1 cellular context compared by ENCODE assay signal in the genomic region with DNA sequence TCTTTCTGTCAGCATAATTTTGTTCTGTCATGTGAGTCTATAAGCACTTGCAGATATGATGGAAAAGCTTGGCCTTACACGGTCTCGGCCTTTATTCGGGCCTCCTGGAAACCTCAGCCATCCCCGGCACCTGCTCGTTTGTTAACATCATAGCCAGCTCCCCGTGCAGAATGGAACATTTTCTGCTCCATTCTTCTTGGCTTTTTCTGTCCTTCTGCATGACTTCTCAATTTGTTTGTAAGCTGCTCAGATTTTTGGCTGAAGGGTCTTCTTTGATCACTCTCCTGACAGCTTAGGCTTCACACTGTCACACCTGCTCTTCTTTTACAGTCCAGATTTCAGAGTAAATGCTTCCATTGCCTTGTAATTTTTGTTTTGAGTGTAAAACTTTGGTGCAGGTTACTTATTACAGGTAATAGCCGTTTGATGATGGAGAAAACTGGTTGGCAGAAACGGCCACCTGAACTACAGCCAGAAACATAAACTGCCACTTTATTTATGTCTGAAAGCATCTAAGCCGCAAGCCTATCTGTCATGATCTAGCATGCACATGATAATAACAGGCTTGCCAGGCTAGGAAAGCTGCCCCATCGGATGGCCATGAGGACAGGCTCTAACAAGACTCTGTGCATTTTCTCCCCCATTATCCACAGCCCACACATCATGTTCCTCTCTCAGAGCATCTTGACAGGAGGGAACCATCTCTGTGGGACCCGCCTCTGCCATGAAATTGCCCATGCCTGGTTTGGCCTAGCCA.
TF ChIP-seq lines count a peak whose summit lies in the region.

No MANE protein-coding gene starts in this region.

TF ChIP-seq in SK-N-SH treated with all-trans-retinoic acid at 6 μM for 48 hours, 23 proteins besides CTCF, POLR2A, EP300 and RAD21 (continued from another document):
- TF ChIP-seq, protein P1, sequence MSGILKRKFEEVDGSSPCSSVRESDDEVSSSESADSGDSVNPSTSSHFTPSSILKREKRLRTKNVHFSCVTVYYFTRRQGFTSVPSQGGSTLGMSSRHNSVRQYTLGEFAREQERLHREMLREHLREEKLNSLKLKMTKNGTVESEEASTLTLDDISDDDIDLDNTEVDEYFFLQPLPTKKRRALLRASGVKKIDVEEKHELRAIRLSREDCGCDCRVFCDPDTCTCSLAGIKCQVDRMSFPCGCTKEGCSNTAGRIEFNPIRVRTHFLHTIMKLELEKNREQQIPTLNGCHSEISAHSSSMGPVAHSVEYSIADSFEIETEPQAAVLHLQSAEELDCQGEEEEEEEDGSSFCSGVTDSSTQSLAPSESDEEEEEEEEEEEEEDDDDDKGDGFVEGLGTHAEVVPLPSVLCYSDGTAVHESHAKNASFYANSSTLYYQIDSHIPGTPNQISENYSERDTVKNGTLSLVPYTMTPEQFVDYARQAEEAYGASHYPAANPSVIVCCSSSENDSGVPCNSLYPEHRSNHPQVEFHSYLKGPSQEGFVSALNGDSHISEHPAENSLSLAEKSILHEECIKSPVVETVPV (CRISPR knock-in tag; IDR thresholded peaks at IDR 0.05) = no peak
- TF ChIP-seq TOX (CRISPR knock-in tag; IDR thresholded peaks at IDR 0.05; ENCODE audit: borderline replicate concordance) (no peak), PPARA (CRISPR knock-in tag; IDR thresholded peaks at IDR 0.05; ENCODE audit: borderline replicate concordance) (no peak), ZNF70 (CRISPR knock-in tag; IDR thresholded peaks at IDR 0.05) (no peak), OSR1 (CRISPR knock-in tag; IDR thresholded peaks at IDR 0.05) (no peak), ISL1 (CRISPR knock-in tag; IDR thresholded peaks at IDR 0.05) (no peak), RARB (CRISPR knock-in tag; IDR thresholded peaks at IDR 0.05) (no peak)
- TF ChIP-seq, protein P2, sequence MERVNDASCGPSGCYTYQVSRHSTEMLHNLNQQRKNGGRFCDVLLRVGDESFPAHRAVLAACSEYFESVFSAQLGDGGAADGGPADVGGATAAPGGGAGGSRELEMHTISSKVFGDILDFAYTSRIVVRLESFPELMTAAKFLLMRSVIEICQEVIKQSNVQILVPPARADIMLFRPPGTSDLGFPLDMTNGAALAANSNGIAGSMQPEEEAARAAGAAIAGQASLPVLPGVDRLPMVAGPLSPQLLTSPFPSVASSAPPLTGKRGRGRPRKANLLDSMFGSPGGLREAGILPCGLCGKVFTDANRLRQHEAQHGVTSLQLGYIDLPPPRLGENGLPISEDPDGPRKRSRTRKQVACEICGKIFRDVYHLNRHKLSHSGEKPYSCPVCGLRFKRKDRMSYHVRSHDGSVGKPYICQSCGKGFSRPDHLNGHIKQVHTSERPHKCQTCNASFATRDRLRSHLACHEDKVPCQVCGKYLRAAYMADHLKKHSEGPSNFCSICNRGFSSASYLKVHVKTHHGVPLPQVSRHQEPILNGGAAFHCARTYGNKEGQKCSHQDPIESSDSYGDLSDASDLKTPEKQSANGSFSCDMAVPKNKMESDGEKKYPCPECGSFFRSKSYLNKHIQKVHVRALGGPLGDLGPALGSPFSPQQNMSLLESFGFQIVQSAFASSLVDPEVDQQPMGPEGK (CRISPR knock-in tag; IDR thresholded peaks at IDR 0.05; ENCODE audit: borderline replicate concordance) = no peak
- TF ChIP-seq, protein P3, sequence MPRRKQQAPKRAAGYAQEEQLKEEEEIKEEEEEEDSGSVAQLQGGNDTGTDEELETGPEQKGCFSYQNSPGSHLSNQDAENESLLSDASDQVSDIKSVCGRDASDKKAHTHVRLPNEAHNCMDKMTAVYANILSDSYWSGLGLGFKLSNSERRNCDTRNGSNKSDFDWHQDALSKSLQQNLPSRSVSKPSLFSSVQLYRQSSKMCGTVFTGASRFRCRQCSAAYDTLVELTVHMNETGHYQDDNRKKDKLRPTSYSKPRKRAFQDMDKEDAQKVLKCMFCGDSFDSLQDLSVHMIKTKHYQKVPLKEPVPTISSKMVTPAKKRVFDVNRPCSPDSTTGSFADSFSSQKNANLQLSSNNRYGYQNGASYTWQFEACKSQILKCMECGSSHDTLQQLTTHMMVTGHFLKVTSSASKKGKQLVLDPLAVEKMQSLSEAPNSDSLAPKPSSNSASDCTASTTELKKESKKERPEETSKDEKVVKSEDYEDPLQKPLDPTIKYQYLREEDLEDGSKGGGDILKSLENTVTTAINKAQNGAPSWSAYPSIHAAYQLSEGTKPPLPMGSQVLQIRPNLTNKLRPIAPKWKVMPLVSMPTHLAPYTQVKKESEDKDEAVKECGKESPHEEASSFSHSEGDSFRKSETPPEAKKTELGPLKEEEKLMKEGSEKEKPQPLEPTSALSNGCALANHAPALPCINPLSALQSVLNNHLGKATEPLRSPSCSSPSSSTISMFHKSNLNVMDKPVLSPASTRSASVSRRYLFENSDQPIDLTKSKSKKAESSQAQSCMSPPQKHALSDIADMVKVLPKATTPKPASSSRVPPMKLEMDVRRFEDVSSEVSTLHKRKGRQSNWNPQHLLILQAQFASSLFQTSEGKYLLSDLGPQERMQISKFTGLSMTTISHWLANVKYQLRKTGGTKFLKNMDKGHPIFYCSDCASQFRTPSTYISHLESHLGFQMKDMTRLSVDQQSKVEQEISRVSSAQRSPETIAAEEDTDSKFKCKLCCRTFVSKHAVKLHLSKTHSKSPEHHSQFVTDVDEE (CRISPR knock-in tag; IDR thresholded peaks at IDR 0.05) = no peak
